ENCODE assay signal across 8 cellular contexts in genomic region chr15:80693682-80694623, GRCh38. TPM values are rescaled to one million over a fixed set of nuclear protein-coding genes. Genes with fewer than 3 reads are reported as not detected.
DNase-seq lines count a peak whose midpoint lies in the region; ATAC-seq and TF ChIP-seq lines count a peak whose summit lies in the region.

No MANE protein-coding gene starts in this region.

- H3K27ac Mint-ChIP-seq in endothelial cell (ENCODE audit: unreplicated experiment) (peak overlapping the region; percentile 52), neural crest cell (ENCODE audit: unreplicated experiment) (no peak overlapping the region)

- H3K27me3 Mint-ChIP-seq in endothelial cell (ENCODE audit: unreplicated experiment) (peaks cover 8% of the 10 kb centered on the region), neural crest cell (ENCODE audit: low read depth) (no peaks in the 10 kb centered on the region)

- peak overlapping the region; percentile 89 for H3K27ac ChIP-seq in RWPE1

- TF ChIP-seq CTCF in RWPE1 (conservative IDR thresholded peaks at IDR 0.05; ENCODE audit: low read depth) (no peak), endothelial cell (IDR thresholded peaks at IDR 0.05; ENCODE audit: unreplicated experiment) (no peak), neural crest cell (conservative IDR thresholded peaks at IDR 0.05) (no peak)

- POLR2A ChIA-PET in RWPE1 (lab: Yijun Ruan, JAX; ENCODE audit: low non-redundant PET): interaction anchor here (0.6 to 1.4 kb wide), 3 partner anchors 12 to 127 kb away, joined by 3 read pairs; no protein-coding TSS in a partner anchor

- CTCF ChIA-PET in RWPE1 (lab: Yijun Ruan, JAX): interaction anchor here (0.6 to 2.7 kb wide), 5 partner anchors 84 to 127 kb away, joined by 4 to 25 read pairs (median 6); partner anchors contain the start of gene CEMIP

- H3K9me3 Mint-ChIP-seq in endothelial cell (ENCODE audit: unreplicated experiment) (no peaks in the 10 kb centered on the region), neural crest cell (no peaks in the 10 kb centered on the region)

- peak; percentile 7 for ATAC-seq in GM21529 (IDR thresholded peaks at IDR 0.05; ENCODE audit: unreplicated experiment)
- no peak for ATAC-seq in GM18858 (IDR thresholded peaks at IDR 0.05; ENCODE audit: unreplicated experiment)
- ATAC-seq in GM21367 (IDR thresholded peaks at IDR 0.05; ENCODE audit: unreplicated experiment): no peak

- DNase-seq in AG08396 (ENCODE audit: low spot score) (peak; percentile 38), RWPE1 (ENCODE audit: low spot score) (no peak), endothelial cell (ENCODE audit: low spot score) (no peak), neural crest cell (ENCODE audit: low read depth, low spot score) (no peak), NCI-H1105 treated with DMSO at 0.1 percent for 48 hours (lab: John Stamatoyannopoulos, UW) (no peak)

- H3K4me3 Mint-ChIP-seq in endothelial cell (ENCODE audit: unreplicated experiment): peak overlapping the region; percentile 94
- H3K4me3 Mint-ChIP-seq in neural crest cell: peak overlapping the region; percentile 97

- no peaks in the 10 kb centered on the region for H3K36me3 Mint-ChIP-seq in endothelial cell (ENCODE audit: low read depth, unreplicated experiment)
- H3K36me3 Mint-ChIP-seq in neural crest cell (ENCODE audit: low read depth): peaks cover 6% of the 10 kb centered on the region

- H3K4me1 Mint-ChIP-seq in endothelial cell (ENCODE audit: unreplicated experiment) (peaks cover 14% of the 10 kb centered on the region), neural crest cell (peaks cover 32% of the 10 kb centered on the region)

RNA-seq across cellular contexts. Expression of gene ABHD17C, which starts 1.2 kb away (rescaled TPM):
- total RNA-seq in endothelial cell (ENCODE audit: unreplicated experiment) (3.3 TPM), neural crest cell (23.5 and 26.5 TPM in 2 replicates)
